Comparison of ENCODE assay signal across 8 cellular contexts in genomic region chr4:110198472-110199419, GRCh38. TPM values are rescaled to one million over a fixed set of nuclear protein-coding genes. Genes with fewer than 3 reads are reported as not detected.
A peak's percentile ranks its signal among the peaks of the same experiment; 100 is the strongest.
DNase-seq lines count a peak whose midpoint lies in the region; ATAC-seq and TF ChIP-seq lines count a peak whose summit lies in the region.

Gene ELOVL6, minus strand, starts transcription at chr4:110198615. Its CDS starts 280 bp downstream, at chr4:110198335.

- peaks cover 31% of the 10 kb centered on the region for H3K79me1 ChIP-seq in trophoblast cell (ENCODE audit: low read length)

- H3K27ac ChIP-seq in KOPT-K1 (ENCODE audit: low read depth, low read length, poor library complexity, severe bottlenecking) (peak within 1 kb of the TSS; percentile 93), SJCRH30 (peak within 1 kb of the TSS; percentile 86), angular gyrus (ENCODE audit: low read depth, low read length) (peak within 1 kb of the TSS; percentile 79), left ventricle myocardium inferior (replicated peaks) (peak within 1 kb of the TSS; percentile 76), trophoblast cell (ENCODE audit: low read depth, low read length) (peak within 1 kb of the TSS; percentile 94)

- peak within 1 kb of the TSS; percentile 80 for H3K4ac ChIP-seq in trophoblast cell (ENCODE audit: low read depth, low read length)

- peaks cover 14% of the 10 kb centered on the region for H3K79me2 ChIP-seq in trophoblast cell (ENCODE audit: control insufficient read depth, insufficient read depth, low read length, poor library complexity)

- intact Hi-C loops in left ventricle myocardium inferior (cut with micrococcal nuclease): loop anchor here (5.0 kb wide), 1 partner anchor 146 kb away; no protein-coding TSS in a partner anchor

- ATAC-seq in GM18505 (IDR thresholded peaks at IDR 0.05; ENCODE audit: unreplicated experiment) (no peak), HG02588 (IDR thresholded peaks at IDR 0.05; ENCODE audit: unreplicated experiment) (no peak)

- H2BK120ac ChIP-seq in trophoblast cell (ENCODE audit: insufficient read depth, low read length, poor library complexity): peak within 1 kb of the TSS; percentile 71

- no peak for TF ChIP-seq CTCF in left ventricle myocardium inferior (IDR thresholded peaks at IDR 0.05; ENCODE audit: borderline replicate concordance)

- DNase-seq in A172 (ENCODE audit: low spot score) (peak; percentile 64), SJCRH30 (peak; percentile 79 to 87), left ventricle myocardium inferior (peak; percentile 54), trophoblast cell (peak; percentile 16 to 64)

- peak within 1 kb of the TSS; percentile 35 for H2AK5ac ChIP-seq in trophoblast cell (ENCODE audit: low read length)

- TF ChIP-seq POLR2A in GM18505 (IDR thresholded peaks at IDR 0.05; ENCODE audit: borderline replicate concordance, extremely low read depth, insufficient read depth, insufficient read length): peak; percentile 40

- peak within 1 kb of the TSS; percentile 92 for H3K18ac ChIP-seq in trophoblast cell (ENCODE audit: low read length)

- peak within 1 kb of the TSS; percentile 68 for H2BK5ac ChIP-seq in trophoblast cell (ENCODE audit: low read depth, low read length, poor library complexity)

- peak within 1 kb of the TSS; percentile 27 for H2BK12ac ChIP-seq in trophoblast cell (ENCODE audit: low read length)

- peak within 1 kb of the TSS; percentile 73 for H3K14ac ChIP-seq in trophoblast cell (ENCODE audit: low read length)

- H3K27me3 ChIP-seq in SJCRH30 (no peaks in the 10 kb centered on the region), left ventricle myocardium inferior (ENCODE audit: low read depth) (peaks cover 11% of the 10 kb centered on the region), trophoblast cell (ENCODE audit: insufficient read depth, low read length) (no peaks in the 10 kb centered on the region)

- peaks cover 10% of the 10 kb centered on the region; the same call in 1 of the 2 replicates for H3K4me1 ChIP-seq in SJCRH30
- peaks cover 37% of the 10 kb centered on the region for H3K4me1 ChIP-seq in left ventricle myocardium inferior
- peaks cover 3 to 9% of the 10 kb centered on the region in 2 experiments for H3K4me1 ChIP-seq in trophoblast cell (ENCODE audit: control insufficient read depth in 1 of 2, insufficient read depth in 2 of 2, low read length in 2 of 2)

- peak within 1 kb of the TSS; percentile 98 for H3K4me2 ChIP-seq in trophoblast cell (ENCODE audit: low read length)

- H4K91ac ChIP-seq in trophoblast cell (ENCODE audit: low read depth, low read length): peak within 1 kb of the TSS; percentile 61

- H3K36me3 ChIP-seq in KOPT-K1 (ENCODE audit: insufficient read depth, low read length): no peaks in the 10 kb centered on the region
- no peaks in the 10 kb centered on the region for H3K36me3 ChIP-seq in SJCRH30
- no peaks in the 10 kb centered on the region for H3K36me3 ChIP-seq in left ventricle myocardium inferior
- no peaks in the 10 kb centered on the region for H3K36me3 ChIP-seq in trophoblast cell (ENCODE audit: control insufficient read depth in 1 of 2, insufficient read depth in 2 of 2, low read length in 2 of 2)

- H3K4me3 ChIP-seq in SJCRH30 (peak within 1 kb of the TSS; percentile 88), left ventricle myocardium inferior (peak within 1 kb of the TSS; percentile 78), trophoblast cell (ENCODE audit: low read depth, low read length) (peak within 1 kb of the TSS; percentile 76)

- peak within 1 kb of the TSS; percentile 59 for H4K12ac ChIP-seq in trophoblast cell (ENCODE audit: low read depth, low read length)

- peak within 1 kb of the TSS; percentile 98 for H4K8ac ChIP-seq in trophoblast cell (ENCODE audit: low read depth, low read length)

- no peaks in the 10 kb centered on the region for H3K9me3 ChIP-seq in KOPT-K1 (ENCODE audit: insufficient read depth, low read length, poor library complexity, severe bottlenecking)
- H3K9me3 ChIP-seq in SJCRH30 (replicated peaks): no peaks in the 10 kb centered on the region
- H3K9me3 ChIP-seq in left ventricle myocardium inferior (replicated peaks): no peaks in the 10 kb centered on the region
- H3K9me3 ChIP-seq in trophoblast cell (ENCODE audit: insufficient read depth, low read depth, low read length): no peaks in the 10 kb centered on the region

- peak within 1 kb of the TSS; percentile 75 for H3K9ac ChIP-seq in trophoblast cell (ENCODE audit: low read length)

- peak within 1 kb of the TSS; percentile 39 for H2AFZ ChIP-seq in trophoblast cell (ENCODE audit: insufficient read depth, low read length, poor library complexity)

- WGBS in trophoblast cell (ENCODE audit: extremely low coverage, insufficient coverage, insufficient read length): no CpG with 5 or more reads among the region's 45 CpGs

- H3K23ac ChIP-seq in trophoblast cell (ENCODE audit: low read length): no peak within 1 kb of the TSS

RNA-seq across cellular contexts. Expression of gene ELOVL6, which starts in this region (rescaled TPM):
- 7.8 and 19.3 TPM in 2 replicates for total RNA-seq in A172 (2014; rRNA removed; shearing (Covaris generic))
- total RNA-seq in SJCRH30 (2014; rRNA removed; shearing (Covaris generic)): 27.5 and 30.3 TPM in 2 replicates
- total RNA-seq in left ventricle myocardium inferior: 2.6 TPM
- polyA plus RNA-seq in trophoblast cell (2013): 29.1 and 30.7 TPM in 2 replicates
